ENCODE assay signal across 2 cellular contexts in genomic region chr12:50217202-50217601, GRCh38.
TF ChIP-seq lines count a peak whose summit lies in the region.

No MANE protein-coding gene starts in this region.

TF ChIP-seq in SK-N-SH, 30 proteins besides CTCF, POLR2A, EP300 and RAD21 (continued from another document):
- TF ChIP-seq, protein P1, sequence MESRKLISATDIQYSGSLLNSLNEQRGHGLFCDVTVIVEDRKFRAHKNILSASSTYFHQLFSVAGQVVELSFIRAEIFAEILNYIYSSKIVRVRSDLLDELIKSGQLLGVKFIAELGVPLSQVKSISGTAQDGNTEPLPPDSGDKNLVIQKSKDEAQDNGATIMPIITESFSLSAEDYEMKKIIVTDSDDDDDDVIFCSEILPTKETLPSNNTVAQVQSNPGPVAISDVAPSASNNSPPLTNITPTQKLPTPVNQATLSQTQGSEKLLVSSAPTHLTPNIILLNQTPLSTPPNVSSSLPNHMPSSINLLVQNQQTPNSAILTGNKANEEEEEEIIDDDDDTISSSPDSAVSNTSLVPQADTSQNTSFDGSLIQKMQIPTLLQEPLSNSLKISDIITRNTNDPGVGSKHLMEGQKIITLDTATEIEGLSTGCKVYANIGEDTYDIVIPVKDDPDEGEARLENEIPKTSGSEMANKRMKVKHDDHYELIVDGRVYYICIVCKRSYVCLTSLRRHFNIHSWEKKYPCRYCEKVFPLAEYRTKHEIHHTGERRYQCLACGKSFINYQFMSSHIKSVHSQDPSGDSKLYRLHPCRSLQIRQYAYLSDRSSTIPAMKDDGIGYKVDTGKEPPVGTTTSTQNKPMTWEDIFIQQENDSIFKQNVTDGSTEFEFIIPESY (IDR thresholded peaks at IDR 0.05; ENCODE audit: borderline replicate concordance, low read depth), result no peak
- no peak for TF ChIP-seq IRF3 (IDR thresholded peaks at IDR 0.05; ENCODE audit: low read depth, low read length)
- TF ChIP-seq FOSL2 (IDR thresholded peaks at IDR 0.05; ENCODE audit: borderline replicate concordance, low read depth), result no peak
- no peak for TF ChIP-seq TAF1 (IDR thresholded peaks at IDR 0.05; ENCODE audit: borderline replicate concordance, low read depth, low read length)
- no peak for TF ChIP-seq EZH2phosphoT487 (IDR thresholded peaks at IDR 0.05; ENCODE audit: borderline replicate concordance, low read depth)
- no peak for TF ChIP-seq RFX5 (IDR thresholded peaks at IDR 0.05; ENCODE audit: low read length)
- TF ChIP-seq, protein P2, sequence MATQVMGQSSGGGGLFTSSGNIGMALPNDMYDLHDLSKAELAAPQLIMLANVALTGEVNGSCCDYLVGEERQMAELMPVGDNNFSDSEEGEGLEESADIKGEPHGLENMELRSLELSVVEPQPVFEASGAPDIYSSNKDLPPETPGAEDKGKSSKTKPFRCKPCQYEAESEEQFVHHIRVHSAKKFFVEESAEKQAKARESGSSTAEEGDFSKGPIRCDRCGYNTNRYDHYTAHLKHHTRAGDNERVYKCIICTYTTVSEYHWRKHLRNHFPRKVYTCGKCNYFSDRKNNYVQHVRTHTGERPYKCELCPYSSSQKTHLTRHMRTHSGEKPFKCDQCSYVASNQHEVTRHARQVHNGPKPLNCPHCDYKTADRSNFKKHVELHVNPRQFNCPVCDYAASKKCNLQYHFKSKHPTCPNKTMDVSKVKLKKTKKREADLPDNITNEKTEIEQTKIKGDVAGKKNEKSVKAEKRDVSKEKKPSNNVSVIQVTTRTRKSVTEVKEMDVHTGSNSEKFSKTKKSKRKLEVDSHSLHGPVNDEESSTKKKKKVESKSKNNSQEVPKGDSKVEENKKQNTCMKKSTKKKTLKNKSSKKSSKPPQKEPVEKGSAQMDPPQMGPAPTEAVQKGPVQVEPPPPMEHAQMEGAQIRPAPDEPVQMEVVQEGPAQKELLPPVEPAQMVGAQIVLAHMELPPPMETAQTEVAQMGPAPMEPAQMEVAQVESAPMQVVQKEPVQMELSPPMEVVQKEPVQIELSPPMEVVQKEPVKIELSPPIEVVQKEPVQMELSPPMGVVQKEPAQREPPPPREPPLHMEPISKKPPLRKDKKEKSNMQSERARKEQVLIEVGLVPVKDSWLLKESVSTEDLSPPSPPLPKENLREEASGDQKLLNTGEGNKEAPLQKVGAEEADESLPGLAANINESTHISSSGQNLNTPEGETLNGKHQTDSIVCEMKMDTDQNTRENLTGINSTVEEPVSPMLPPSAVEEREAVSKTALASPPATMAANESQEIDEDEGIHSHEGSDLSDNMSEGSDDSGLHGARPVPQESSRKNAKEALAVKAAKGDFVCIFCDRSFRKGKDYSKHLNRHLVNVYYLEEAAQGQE (IDR thresholded peaks at IDR 0.05; ENCODE audit: low read depth, low read length), result no peak
- TF ChIP-seq MXI1 (IDR thresholded peaks at IDR 0.05; ENCODE audit: low read depth, low read length), result no peak
- no peak for TF ChIP-seq TCF12 (IDR thresholded peaks at IDR 0.05)
- TF ChIP-seq, protein P3, sequence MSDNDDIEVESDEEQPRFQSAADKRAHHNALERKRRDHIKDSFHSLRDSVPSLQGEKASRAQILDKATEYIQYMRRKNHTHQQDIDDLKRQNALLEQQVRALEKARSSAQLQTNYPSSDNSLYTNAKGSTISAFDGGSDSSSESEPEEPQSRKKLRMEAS (IDR thresholded peaks at IDR 0.05; ENCODE audit: low read depth), result no peak
- no peak for TF ChIP-seq SMC3 (IDR thresholded peaks at IDR 0.05; ENCODE audit: low read depth, low read length)
- no peak for TF ChIP-seq JUND (IDR thresholded peaks at IDR 0.05)
- TF ChIP-seq ELF1 (IDR thresholded peaks at IDR 0.05), result no peak
- no peak for TF ChIP-seq FOXM1 (IDR thresholded peaks at IDR 0.05; ENCODE audit: low read depth)
- TF ChIP-seq RXRA (IDR thresholded peaks at IDR 0.05; ENCODE audit: borderline replicate concordance, low read depth), result no peak
- TF ChIP-seq RCOR1 (IDR thresholded peaks at IDR 0.05; ENCODE audit: low read length), result no peak
- TF ChIP-seq MEF2A (IDR thresholded peaks at IDR 0.05; ENCODE audit: borderline replicate concordance, low read depth), result no peak
- TF ChIP-seq FOXJ3 (CRISPR knock-in tag; IDR thresholded peaks at IDR 0.05), result no peak

TF ChIP-seq in IMR-90, 13 proteins besides CTCF, POLR2A, EP300 and RAD21 (continued from another document):
- TF ChIP-seq RCOR1 (IDR thresholded peaks at IDR 0.05; ENCODE audit: insufficient replicate concordance, low read length), result no peak
- TF ChIP-seq MAZ (IDR thresholded peaks at IDR 0.05; ENCODE audit: borderline replicate concordance, low read depth, low read length), result no peak
- TF ChIP-seq MXI1 (IDR thresholded peaks at IDR 0.05; ENCODE audit: borderline replicate concordance, low read depth, low read length), result no peak
- TF ChIP-seq NFE2L2 (IDR thresholded peaks at IDR 0.05; ENCODE audit: low read depth, low read length), result no peak
- no peak for TF ChIP-seq ELK1 (IDR thresholded peaks at IDR 0.05; ENCODE audit: borderline replicate concordance, low read depth, low read length)
- no peak for TF ChIP-seq CHD1 (IDR thresholded peaks at IDR 0.05; ENCODE audit: low read depth, low read length)
- no peak for TF ChIP-seq RFX5 (IDR thresholded peaks at IDR 0.05; ENCODE audit: low read depth, low read length)
